In genomic region chr3:198032445-198032936, GRCh38 we compare ENCODE assay signal across 1 cellular context.
TF ChIP-seq lines count a peak whose summit lies in the region.

No MANE protein-coding gene starts in this region.

TF ChIP-seq in K562, 482 proteins besides CTCF, POLR2A, EP300 and RAD21 (continued from another document and continues in another):
- TF ChIP-seq MGA (IDR thresholded peaks at IDR 0.05) (peak; percentile 68), PHF8 (IDR thresholded peaks at IDR 0.05; ENCODE audit: borderline replicate concordance, low read length) (peak; percentile 27; the same call in 1 of the 2 replicates), ZNF592 (IDR thresholded peaks at IDR 0.05) (peak; percentile 92), ZNF785 (CRISPR knock-in tag; IDR thresholded peaks at IDR 0.05) (no peak), RBM25 (IDR thresholded peaks at IDR 0.05; ENCODE audit: low read depth, low read length, severe bottlenecking) (no peak), FOS (IDR thresholded peaks at IDR 0.05; ENCODE audit: extremely low read depth, insufficient read length) (no peak), ZNF134 (CRISPR knock-in tag; conservative IDR thresholded peaks at IDR 0.05) (no peak), NR2C2 (CRISPR knock-in tag; IDR thresholded peaks at IDR 0.05) (no peak), NR2C2 (tag; IDR thresholded peaks at IDR 0.05) (0 out of 2 replicates have a peak, but pooled peaks have one; percentile 13), ZNF280A (IDR thresholded peaks at IDR 0.05; ENCODE audit: low read depth, partially characterized antibody) (no peak), ETV1 (tag; conservative IDR thresholded peaks at IDR 0.05; ENCODE audit: low read depth) (peak; percentile 66; the same call in 1 of the 2 replicates), CHD2 (IDR thresholded peaks at IDR 0.05; ENCODE audit: low read depth, low read length) (no peak), EGR1 (conservative IDR thresholded peaks at IDR 0.05) (0 out of 2 replicates have a peak, but pooled peaks have one; percentile 13), SLC30A9 (CRISPR knock-in tag; IDR thresholded peaks at IDR 0.05) (no peak), YY1 (IDR thresholded peaks at IDR 0.05; ENCODE audit: borderline replicate concordance in 1 of 3, control insufficient read depth in 1 of 3, extremely low read depth in 1 of 3, insufficient read depth in 3 of 3, insufficient read length in 1 of 3, insufficient replicate concordance in 2 of 3, low read depth in 1 of 3, low read length in 2 of 3) (peak; percentile 29 to 93 (median 77)), CSDE1 (IDR thresholded peaks at IDR 0.05) (no peak), HMG20A (CRISPR knock-in tag; conservative IDR thresholded peaks at IDR 0.05) (no peak), SNIP1 (IDR thresholded peaks at IDR 0.05; ENCODE audit: low read depth) (no peak), BMI1 (IDR thresholded peaks at IDR 0.05; ENCODE audit: low read length) (no peak), ZNF766 (CRISPR knock-in tag; conservative IDR thresholded peaks at IDR 0.05) (no peak), EP400 (IDR thresholded peaks at IDR 0.05) (peak; percentile 6; the same call in 1 of the 2 replicates), SMAD4 (CRISPR knock-in tag; conservative IDR thresholded peaks at IDR 0.05) (peak; percentile 67), EHMT2 (IDR thresholded peaks at IDR 0.05) (no peak), TCF3 (CRISPR knock-in tag; IDR thresholded peaks at IDR 0.05) (no peak; the same call in 1 of the 2 replicates), ETS2 (tag; IDR thresholded peaks at IDR 0.05; ENCODE audit: borderline replicate concordance, poor library complexity, severe bottlenecking) (no peak), ETV5 (CRISPR knock-in tag; IDR thresholded peaks at IDR 0.05; ENCODE audit: low read depth) (peak; percentile 32; the same call in 1 of the 2 replicates), CREB1 (IDR thresholded peaks at IDR 0.05) (no peak), CREB1 (CRISPR knock-in tag; IDR thresholded peaks at IDR 0.05) (0 out of 2 replicates have a peak, but pooled peaks have one; percentile 31), SREBF2 (CRISPR knock-in tag; IDR thresholded peaks at IDR 0.05) (no peak), U2AF1 (optimal IDR thresholded peaks at IDR 0.05; ENCODE audit: low read depth, low read length) (no peak), ELF1 (tag; IDR thresholded peaks at IDR 0.05) (0 out of 2 replicates have a peak, but pooled peaks have one; percentile 25), GTF2F1 (IDR thresholded peaks at IDR 0.05; ENCODE audit: low read depth, low read length) (no peak), ZNF644 (tag; IDR thresholded peaks at IDR 0.05; ENCODE audit: low read depth) (0 out of 2 replicates have a peak, but pooled peaks have one; percentile 33), PBX2 (CRISPR knock-in tag; IDR thresholded peaks at IDR 0.05; ENCODE audit: low read depth) (no peak), PBX2 (tag; conservative IDR thresholded peaks at IDR 0.05; ENCODE audit: low read depth) (peak; percentile 49), ZNF175 (CRISPR knock-in tag; IDR thresholded peaks at IDR 0.05; ENCODE audit: low read depth) (no peak), SFPQ (IDR thresholded peaks at IDR 0.05; ENCODE audit: low read depth, low read length) (no peak), HES1 (IDR thresholded peaks at IDR 0.05; ENCODE audit: low read depth) (no peak)
